ENCODE assay signal across 21 cellular contexts in the genomic region with DNA sequence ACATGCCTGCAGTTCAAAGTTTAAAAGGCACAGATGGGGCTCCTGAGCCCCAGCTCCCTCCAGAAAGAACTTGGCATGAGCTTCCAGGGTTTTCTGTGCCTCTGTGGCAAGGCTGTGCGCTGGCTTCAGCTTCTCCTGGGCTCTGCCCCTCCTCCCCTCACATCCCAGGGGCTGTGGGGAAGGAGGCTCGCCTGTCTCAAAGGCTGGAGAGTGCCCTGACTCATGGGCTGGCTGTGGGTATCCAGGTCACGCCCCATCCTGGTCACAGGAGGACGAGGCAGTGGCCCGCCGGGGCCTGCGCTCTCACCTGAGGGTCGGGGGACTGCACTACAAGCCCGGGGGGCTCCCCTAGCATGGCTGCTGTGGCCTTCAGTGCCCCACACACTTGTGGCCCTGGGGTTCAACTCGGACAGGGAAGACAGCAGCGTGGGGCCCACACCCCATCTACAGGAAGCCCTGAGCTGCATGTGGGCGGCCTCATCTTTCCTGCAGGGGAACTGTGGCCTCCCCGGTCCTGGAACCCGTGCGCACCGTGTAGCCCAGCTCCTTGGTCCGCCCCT. TPM values are rescaled to one million over a fixed set of nuclear protein-coding genes. Genes with fewer than 3 reads are reported as not detected.
"Had no signal": no experiment of that assay in that cellular context is flagged by ENCODE, and none has a peak within 500 bp of the region (broad histone marks: within the 10 kb centered on the region; RNA-seq: fewer than 3 reads in every experiment).

No MANE protein-coding gene starts in this region.

- H3K27ac ChIP-seq: brain microvascular endothelial cell, hepatocyte, tibial artery, VCaP had no signal

- H3K4me1 Mint-ChIP-seq: activated CD4-positive, alpha-beta T cell treated with anti-CD3 and anti-CD28 coated beads, Interleukin-2, amount 10 ng/mL, durations not matched to agents 7 days and 5 days; immature natural killer cell; memory B cell had no signal

- H3K27ac Mint-ChIP-seq: activated CD4-positive, alpha-beta T cell treated with anti-CD3 and anti-CD28 coated beads, Interleukin-2, amount 10 ng/mL, durations not matched to agents 7 days and 5 days; immature natural killer cell; stimulated activated naive CD8-positive, alpha-beta T cell treated with anti-CD3 and anti-CD28 coated beads, Interleukin-15, Interleukin-2, amounts not matched to agents 100 ng/mL and 50 ng/mL, for 24 hours had no signal

- H3K4me3 Mint-ChIP-seq: activated CD4-positive, alpha-beta T cell treated with anti-CD3 and anti-CD28 coated beads, Interleukin-2, amount 10 ng/mL, durations not matched to agents 7 days and 5 days; immature natural killer cell; memory B cell; stimulated activated naive CD8-positive, alpha-beta T cell treated with anti-CD3 and anti-CD28 coated beads, Interleukin-15, Interleukin-2, amounts not matched to agents 100 ng/mL and 50 ng/mL, for 24 hours had no signal

- H3K27me3 ChIP-seq: brain microvascular endothelial cell, hepatocyte, tibial artery had no signal

- H3K4me3 ChIP-seq: hepatocyte, tibial artery had no signal

- H3K9me3 ChIP-seq: tibial artery had no signal

- H3K4me1 ChIP-seq: tibial artery had no signal

- DNase-seq: activated CD4-positive, alpha-beta T cell treated with anti-CD3 and anti-CD28 coated beads, Interleukin-2, amount 10 ng/mL, durations not matched to agents 7 days and 5 days; activated T-cell treated with anti-CD3 and anti-CD28 coated beads, Interleukin-2, amount 50 U/mL, for 1 hour; brain microvascular endothelial cell; central memory CD4-positive, alpha-beta T cell; effector memory CD4-positive, alpha-beta T cell; foreskin melanocyte; immature natural killer cell; kidney glomerular epithelial cell; occipital lobe; stimulated activated CD4-positive, alpha-beta T cell treated with anti-CD3 and anti-CD28 coated beads, Interleukin-4, amount 100 ng/mL, for 1 hour; tibial artery had no signal

- H3K27me3 Mint-ChIP-seq: activated CD4-positive, alpha-beta T cell treated with anti-CD3 and anti-CD28 coated beads, Interleukin-2, amount 10 ng/mL, durations not matched to agents 7 days and 5 days; memory B cell; stimulated activated naive CD8-positive, alpha-beta T cell treated with anti-CD3 and anti-CD28 coated beads, Interleukin-15, Interleukin-2, amounts not matched to agents 100 ng/mL and 50 ng/mL, for 24 hours had no signal

- ATAC-seq: activated CD4-positive, CD25-positive, alpha-beta regulatory T cell treated with anti-CD3 and anti-CD28 coated beads, Interleukin-2, amount 50 U/mL, for 24 hours; esophagus mucosa had no signal

- H3K9me3 Mint-ChIP-seq: activated CD4-positive, alpha-beta T cell treated with anti-CD3 and anti-CD28 coated beads, Interleukin-2, amount 10 ng/mL, durations not matched to agents 7 days and 5 days; activated naive CD4-positive, alpha-beta T cell treated with anti-CD3 and anti-CD28 coated beads, Interleukin-2, amount 50 U/mL, for 72 hours; immature natural killer cell; memory B cell; stimulated activated naive CD8-positive, alpha-beta T cell treated with anti-CD3 and anti-CD28 coated beads, Interleukin-15, Interleukin-2, amounts not matched to agents 100 ng/mL and 50 ng/mL, for 24 hours had no signal

RNA-seq across cellular contexts. Expression of gene DOK7, which starts 51.2 kb away (rescaled TPM):
- total RNA-seq: activated CD4-positive, alpha-beta T cell treated with anti-CD3 and anti-CD28 coated beads, Interleukin-2, amount 10 ng/mL, durations not matched to agents 7 days and 5 days; activated naive CD4-positive, alpha-beta T cell treated with anti-CD3 and anti-CD28 coated beads, Interleukin-2, amount 50 U/mL, for 72 hours; dermis microvascular lymphatic vessel endothelial cell; endothelial cell of umbilical vein; occipital lobe; T-helper 2 cell treated with Interferon-gamma antibody and Interleukin-4, amounts not matched to agents 100 ng/mL and 5 ng/mL, for 36 hours had no signal
- polyA plus RNA-seq: endothelial cell of umbilical vein had no signal
